Comparison of ENCODE assay signal across 29 cellular contexts in the genomic region with DNA sequence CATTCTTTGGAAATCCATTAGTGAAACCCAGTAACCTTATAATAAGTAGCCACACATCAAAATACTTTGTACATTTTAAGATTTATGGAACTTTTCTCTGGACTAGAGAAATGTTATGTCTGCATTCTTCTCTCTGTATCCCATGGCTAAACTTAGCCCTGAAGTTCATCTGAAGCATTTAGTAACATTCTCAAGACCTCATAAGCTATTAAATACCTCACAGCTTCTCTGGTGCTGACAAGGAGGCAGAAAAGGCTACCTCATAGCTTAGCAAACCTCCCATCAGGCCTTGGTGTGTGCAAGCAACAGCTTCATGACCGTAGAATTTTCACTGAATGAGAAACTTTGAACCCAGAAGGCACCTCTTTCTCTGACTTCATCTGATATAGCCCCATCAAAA. TPM values are rescaled to one million over a fixed set of nuclear protein-coding genes. Genes with fewer than 3 reads are reported as not detected.
"Had no signal": no experiment of that assay in that cellular context is flagged by ENCODE, and none has a peak within 500 bp of the region (broad histone marks: within the 10 kb centered on the region; RNA-seq: fewer than 3 reads in every experiment).

No MANE protein-coding gene starts in this region.

- H3K4me3 Mint-ChIP-seq: effector memory CD8-positive, alpha-beta T cell; memory B cell; natural killer cell; stimulated activated naive B cell treated with anti-CD40 and anti-IgM and Interleukin-4, amounts not matched to agents 10 μg/mL and 1 μg/mL and 100 μg/mL, for 72 hours; stimulated activated naive CD8-positive, alpha-beta T cell treated with anti-CD3 and anti-CD28 coated beads, Interleukin-15, Interleukin-2, amounts not matched to agents 100 ng/mL and 50 ng/mL, for 24 hours had no signal

- H3K4me3 ChIP-seq: esophagus squamous epithelium, gastrocnemius medialis, lung, ovary, psoas muscle, sigmoid colon, skin epidermis, thoracic aorta, tibial nerve, upper lobe of left lung had no signal

- H3K27me3 Mint-ChIP-seq: effector memory CD8-positive, alpha-beta T cell; memory B cell; stimulated activated naive B cell treated with anti-CD40 and anti-IgM and Interleukin-4, amounts not matched to agents 10 μg/mL and 1 μg/mL and 100 μg/mL, for 72 hours; stimulated activated naive CD8-positive, alpha-beta T cell treated with anti-CD3 and anti-CD28 coated beads, Interleukin-15, Interleukin-2, amounts not matched to agents 100 ng/mL and 50 ng/mL, for 24 hours had no signal

- DNase-seq: cortex of kidney; effector memory CD8-positive, alpha-beta T cell; erythroblast; esophagus squamous epithelium; gastrocnemius medialis; head of caudate nucleus; natural killer cell; occipital lobe; ovary; posterior cingulate gyrus; psoas muscle; right cardiac atrium; sigmoid colon; stimulated activated CD4-positive, alpha-beta T cell treated with anti-CD3 and anti-CD28 coated beads, Interleukin-15, amount 100 ng/mL, for 24 hours; stimulated activated CD4-positive, alpha-beta T cell treated with anti-CD3 and anti-CD28 coated beads, Interleukin-2, amount 100 ng/mL, for 48 hours; stimulated activated naive B cell treated with anti-CD40 and anti-IgM and Interleukin-4, amounts not matched to agents 10 μg/mL and 1 μg/mL and 100 μg/mL, for 72 hours; upper lobe of left lung had no signal

- H3K36me3 Mint-ChIP-seq: memory B cell; natural killer cell; stimulated activated naive B cell treated with anti-CD40 and anti-IgM and Interleukin-4, amounts not matched to agents 10 μg/mL and 1 μg/mL and 100 μg/mL, for 72 hours had no signal

- H3K4me1 Mint-ChIP-seq: memory B cell; natural killer cell; stimulated activated naive B cell treated with anti-CD40 and anti-IgM and Interleukin-4, amounts not matched to agents 10 μg/mL and 1 μg/mL and 100 μg/mL, for 72 hours had no signal

- H3K27ac Mint-ChIP-seq: effector memory CD8-positive, alpha-beta T cell; memory B cell; natural killer cell; stimulated activated naive B cell treated with anti-CD40 and anti-IgM and Interleukin-4, amounts not matched to agents 10 μg/mL and 1 μg/mL and 100 μg/mL, for 72 hours; stimulated activated naive CD8-positive, alpha-beta T cell treated with anti-CD3 and anti-CD28 coated beads, Interleukin-15, Interleukin-2, amounts not matched to agents 100 ng/mL and 50 ng/mL, for 24 hours had no signal

- H3K9me3 Mint-ChIP-seq: effector memory CD8-positive, alpha-beta T cell; stimulated activated naive B cell treated with anti-CD40 and anti-IgM and Interleukin-4, amounts not matched to agents 10 μg/mL and 1 μg/mL and 100 μg/mL, for 72 hours had no signal

RNA-seq across cellular contexts. Expression of a gene that starts 38.9 kb away (rescaled TPM):
- total RNA-seq: dermis microvascular lymphatic vessel endothelial cell, esophagus squamous epithelium, gastrocnemius medialis, glomerular endothelial cell, liver, lung, natural killer cell, occipital lobe, ovary, psoas muscle, renal cortical epithelial cell, right cardiac atrium, sigmoid colon, thoracic aorta, upper lobe of left lung had no signal
- polyA plus RNA-seq: keratinocyte, liver, lung, neural cell, psoas muscle, right cardiac atrium, sigmoid colon had no signal
